24 cellular contexts compared by ENCODE assay signal in genomic region chr12:618626-619025, GRCh38. TPM values are rescaled to one million over a fixed set of nuclear protein-coding genes. Genes with fewer than 3 reads are reported as not detected.
A peak's percentile ranks its signal among the peaks of the same experiment; 100 is the strongest.
DNase-seq lines count a peak whose midpoint lies in the region; ATAC-seq and TF ChIP-seq lines count a peak whose summit lies in the region.
"Had no signal": no experiment of that assay in that cellular context is flagged by ENCODE, and none has a peak within 500 bp of the region (broad histone marks: within the 10 kb centered on the region; RNA-seq: fewer than 3 reads in every experiment).

No MANE protein-coding gene starts in this region.

- H3K36me3 ChIP-seq in BLaER1 (no peaks in the 10 kb centered on the region), Panc1 (ENCODE audit: control insufficient read depth, insufficient read depth, low read length) (no peaks in the 10 kb centered on the region), neutrophil (no peaks in the 10 kb centered on the region)
- H3K36me3 ChIP-seq: breast epithelium, prostate gland, tibial nerve had no signal

- H3K4me1 Mint-ChIP-seq in activated CD8-positive, alpha-beta memory T cell treated with anti-CD3 and anti-CD28 coated beads, Interleukin-2, amount 10 ng/mL, durations not matched to agents 7 days and 5 days, result peaks cover 49% of the 10 kb centered on the region

- H3K9me3 Mint-ChIP-seq in activated CD8-positive, alpha-beta memory T cell treated with anti-CD3 and anti-CD28 coated beads, Interleukin-2, amount 10 ng/mL, durations not matched to agents 7 days and 5 days (ENCODE audit: low read depth), result no peaks in the 10 kb centered on the region
- H3K9me3 Mint-ChIP-seq: activated naive CD4-positive, alpha-beta T cell treated with anti-CD3 and anti-CD28 coated beads for 36 hours; IgD-negative memory B cell had no signal

- POLR2A ChIA-PET in Panc1 (lab: Charles Lee), result no interaction called here

- H3K4me1 ChIP-seq in BLaER1 (peaks cover 76% of the 10 kb centered on the region), Panc1 (ENCODE audit: control insufficient read depth, insufficient read depth, low read length) (peaks cover 20% of the 10 kb centered on the region), neutrophil (ENCODE audit: control insufficient read depth in 1 of 2, insufficient read depth in 1 of 2, low read depth in 1 of 2, low read length in 1 of 2) (peaks cover 100% of the 10 kb centered on the region in 2 experiments)
- H3K4me1 ChIP-seq: breast epithelium, prostate gland had no signal

- in situ Hi-C loops in Panc1 (cut with HindIII; ENCODE audit: low pct_unique_long_range_greater_than_20kb, low sequenced_read_pairs), result no loop called here

- H3K36me3 Mint-ChIP-seq in activated CD8-positive, alpha-beta memory T cell treated with anti-CD3 and anti-CD28 coated beads, Interleukin-2, amount 10 ng/mL, durations not matched to agents 7 days and 5 days, result no peaks in the 10 kb centered on the region

- peak overlapping the region; percentile 24 for H3K4me2 ChIP-seq in BLaER1

- DNase-seq in activated CD8-positive, alpha-beta memory T cell treated with anti-CD3 and anti-CD28 coated beads, Interleukin-2, amount 10 ng/mL, durations not matched to agents 7 days and 5 days, result no peak
- DNase-seq in activated CD8-positive, alpha-beta memory T cell treated with anti-CD3 and anti-CD28 coated beads, Interleukin-2, amount 50 U/mL, for 48 hours, result no peak
- no peak for DNase-seq in Panc1 (ENCODE audit: low read depth, low spot score)
- DNase-seq in HK-2 (ENCODE audit: unreplicated experiment), result no peak
- no peak for DNase-seq in EL
- DNase-seq in SK-N-DZ (ENCODE audit: low spot score), result no peak
- DNase-seq: activated CD4-positive, alpha-beta T cell treated with anti-CD3 and anti-CD28 coated beads for 1 hour; activated CD8-positive, alpha-beta memory T cell treated with anti-CD3 and anti-CD28 coated beads for 24 hours; activated naive CD4-positive, alpha-beta T cell treated with anti-CD3 and anti-CD28 coated beads for 36 hours; AML-193; effector CD8-positive, alpha-beta T cell; NCI-H1105; NCI-H187 treated with DMSO at 0.1 percent for 48 hours; NCI-H2227 treated with DMSO at 0.1 percent for 48 hours; NCI-H69 had no signal

- H3K4me3 ChIP-seq in BLaER1 (no peak overlapping the region), Panc1 (ENCODE audit: low read depth in 2 of 2, low read length in 2 of 2) (no peak overlapping the region), neutrophil (ENCODE audit: low read depth in 1 of 2, low read length in 1 of 2) (peak overlapping the region; percentile 59 to 62)
- H3K4me3 ChIP-seq: breast epithelium, prostate gland, tibial nerve had no signal

- CTCF ChIA-PET in activated CD8-positive, alpha-beta memory T cell treated with anti-CD3 and anti-CD28 coated beads, Interleukin-2, amount 10 ng/mL, durations not matched to agents 7 days and 5 days (lab: Charles Lee), result interaction anchor here (0.8 to 1.5 kb wide), 4 partner anchors 9 to 197 kb away, joined by 3 to 7 read pairs (median 3); no protein-coding TSS in a partner anchor
- CTCF ChIA-PET in Panc1 (lab: Charles Lee), result interaction anchor here (0.6 kb wide), 1 partner anchor 174 kb away, joined by 4 read pairs; no protein-coding TSS in a partner anchor

- no peak overlapping the region for H3K4me3 Mint-ChIP-seq in activated CD8-positive, alpha-beta memory T cell treated with anti-CD3 and anti-CD28 coated beads, Interleukin-2, amount 10 ng/mL, durations not matched to agents 7 days and 5 days
- H3K4me3 Mint-ChIP-seq: activated naive CD4-positive, alpha-beta T cell treated with anti-CD3 and anti-CD28 coated beads for 36 hours; IgD-negative memory B cell had no signal

- no peaks in the 10 kb centered on the region for H3K27me3 Mint-ChIP-seq in activated CD8-positive, alpha-beta memory T cell treated with anti-CD3 and anti-CD28 coated beads, Interleukin-2, amount 10 ng/mL, durations not matched to agents 7 days and 5 days
- H3K27me3 Mint-ChIP-seq: IgD-negative memory B cell had no signal

- intact Hi-C loops in Panc1 (cut with micrococcal nuclease; ENCODE audit: unreplicated experiment), result no loop called here

- no peaks in the 10 kb centered on the region for H3K9me3 ChIP-seq in BLaER1
- no peaks in the 10 kb centered on the region for H3K9me3 ChIP-seq in Panc1 (ENCODE audit: control insufficient read depth, insufficient read depth, low read depth, low read length)
- no peaks in the 10 kb centered on the region for H3K9me3 ChIP-seq in neutrophil
- H3K9me3 ChIP-seq: breast epithelium, prostate gland, tibial nerve had no signal

- ATAC-seq in activated CD8-positive, alpha-beta memory T cell treated with anti-CD3 and anti-CD28 coated beads, Interleukin-2, amount 10 ng/mL, durations not matched to agents 7 days and 5 days, result no peak
- ATAC-seq in Panc1, result no peak

- H3K27ac Mint-ChIP-seq in activated CD8-positive, alpha-beta memory T cell treated with anti-CD3 and anti-CD28 coated beads, Interleukin-2, amount 10 ng/mL, durations not matched to agents 7 days and 5 days, result peak overlapping the region; percentile 68
- H3K27ac Mint-ChIP-seq: activated naive CD4-positive, alpha-beta T cell treated with anti-CD3 and anti-CD28 coated beads for 36 hours; IgD-negative memory B cell had no signal

- H3K9ac ChIP-seq in BLaER1, result no peak overlapping the region

- no peaks in the 10 kb centered on the region for H3K27me3 ChIP-seq in BLaER1
- no peaks in the 10 kb centered on the region for H3K27me3 ChIP-seq in Panc1 (ENCODE audit: control insufficient read depth, insufficient read depth, low read length)
- no peaks in the 10 kb centered on the region for H3K27me3 ChIP-seq in neutrophil
- H3K27me3 ChIP-seq: breast epithelium, tibial nerve had no signal

- H4K20me1 ChIP-seq in BLaER1, result no peaks in the 10 kb centered on the region

- no TSS peak for BruUV-seq in Panc1 (replicated peaks; lab: Mats Ljungman, UMichigan)

- no peak for TF ChIP-seq CTCF in Panc1 (IDR thresholded peaks at IDR 0.05)
- TF ChIP-seq CTCF in neutrophil (IDR thresholded peaks at IDR 0.05), result no peak

- no peak overlapping the region for H3K27ac ChIP-seq in BLaER1
- H3K27ac ChIP-seq in Panc1 (ENCODE audit: low read length), result peak overlapping the region; percentile 57
- H3K27ac ChIP-seq in neutrophil, result peak overlapping the region; percentile 95
- H3K27ac ChIP-seq: breast epithelium, prostate gland, tibial nerve had no signal

RNA-seq across cellular contexts. Expression of gene NINJ2, which starts 44.6 kb away (rescaled TPM):
- 1 to 10 TPM; 6.8 to 7.4 TPM for total RNA-seq in activated CD8-positive, alpha-beta memory T cell treated with anti-CD3 and anti-CD28 coated beads, Interleukin-2, amount 10 ng/mL, durations not matched to agents 7 days and 5 days
- total RNA-seq in Panc1 (2021; ENCODE audit: unreplicated experiment), result 1.9 TPM
- polyA plus RNA-seq in Panc1 (2012; ENCODE audit: insufficient read length), result 2.2 TPM
- not detected in 2 replicates for polyA plus RNA-seq in SK-N-DZ (2014; cell fraction: cytosol; rRNA removed)
- not detected in 2 replicates for polyA plus RNA-seq in SK-N-DZ (2014; cell fraction: nucleus; rRNA removed)
- total RNA-seq: epithelial cell of proximal tubule, H1, kidney epithelial cell had no signal

Comparison
In these comparisons a context has a peak if more than half of its experiments do, and no peak if none do; other contexts are left out.
1. H3K4me3 ChIP-seq: peak in neutrophil (2 of 2); none in BLaER1 (single experiment) and Panc1 (0 of 2).